In the genomic region with DNA sequence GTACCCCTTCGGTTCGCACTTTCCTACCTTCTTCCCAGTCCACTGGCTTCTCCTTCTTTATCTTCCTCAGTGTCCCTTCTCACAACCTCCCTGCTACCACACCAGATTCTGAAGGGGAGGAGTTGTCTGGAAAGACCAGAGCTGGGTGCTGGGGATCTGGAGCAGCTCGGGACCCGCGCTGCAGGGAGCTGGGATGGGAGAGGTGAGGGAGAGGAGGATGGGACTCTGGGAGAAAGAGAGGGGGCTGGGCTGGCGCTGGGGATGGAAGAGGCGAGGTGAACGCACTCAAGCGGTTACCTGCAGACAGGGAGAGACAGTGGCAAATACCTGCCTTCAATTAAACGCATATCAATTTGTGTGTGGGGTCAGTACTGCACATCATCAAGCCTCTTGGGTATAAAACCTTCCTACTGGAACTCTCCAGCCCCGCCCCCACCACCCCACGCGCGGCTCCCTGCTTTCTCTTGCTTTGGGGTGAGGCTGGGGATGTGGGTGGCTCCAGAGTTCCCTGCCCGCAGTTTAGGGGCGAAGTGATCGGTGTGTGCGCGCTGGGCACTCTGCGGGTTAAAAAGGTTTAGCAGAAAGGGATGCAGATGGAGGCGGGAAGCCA, we compare ENCODE assay signal across 8 cellular contexts. TPM values are rescaled to one million over a fixed set of nuclear protein-coding genes. Genes with fewer than 3 reads are reported as not detected.
DNase-seq lines count a peak whose midpoint lies in the region; ATAC-seq and TF ChIP-seq lines count a peak whose summit lies in the region.

No MANE protein-coding gene starts in this region.

- 0 out of 2 replicates have a peak overlapping the region, but pooled peaks have one; percentile 63 for H3K9ac ChIP-seq in IMR-90 (ENCODE audit: low read depth, low read length)

- peaks cover 8% of the 10 kb centered on the region for H4K20me1 ChIP-seq in IMR-90 (ENCODE audit: insufficient read depth, low read length)

- H2BK15ac ChIP-seq in IMR-90 (ENCODE audit: low read depth, low read length), result no peak overlapping the region

- CTCF ChIA-PET in AG04450 (lab: Charles Lee) (interaction anchor here (0.7 kb wide), 1 partner anchor 26 kb away, joined by 4 read pairs; no protein-coding TSS in a partner anchor), IMR-90 (lab: Yijun Ruan, JAX) (no interaction called here)

- H4K8ac ChIP-seq in IMR-90 (ENCODE audit: low read depth in 2 of 2, low read length in 2 of 2), result peak overlapping the region in 1 of 2 experiments; percentile 20; a peak in 2 of 4 replicates

- peak overlapping the region; percentile 89 for H2AFZ ChIP-seq in IMR-90 (replicated peaks; ENCODE audit: low read length, poor library complexity)

- H3K36me3 ChIP-seq in IMR-90 (ENCODE audit: control insufficient read depth, insufficient read depth, low read length) (no peaks in the 10 kb centered on the region), breast epithelium (no peaks in the 10 kb centered on the region)

- H3K27ac ChIP-seq in AG04450 (ENCODE audit: low read depth, low read length), result no peak overlapping the region
- no peak overlapping the region for H3K27ac ChIP-seq in IMR-90 (ENCODE audit: insufficient read depth, low read length)
- peak overlapping the region in 1 of 2 donors; percentile 86 for H3K27ac ChIP-seq in breast epithelium

- H3K79me1 ChIP-seq in IMR-90 (ENCODE audit: low read depth in 1 of 2, low read length in 2 of 2), result peaks cover 9 to 29% of the 10 kb centered on the region in 2 experiments

- H3K27me3 ChIP-seq in AG04450 (ENCODE audit: control insufficient read depth, insufficient read depth, low read length) (no peaks in the 10 kb centered on the region), IMR-90 (ENCODE audit: control insufficient read depth, insufficient read depth, low read length) (no peaks in the 10 kb centered on the region), breast epithelium (no peaks in the 10 kb centered on the region), mononuclear cell (ENCODE audit: insufficient read depth, low read length) (peaks cover 7% of the 10 kb centered on the region)

- H3K23ac ChIP-seq in IMR-90 (ENCODE audit: low read depth, low read length), result no peak overlapping the region

- ATAC-seq in IMR-90 (ENCODE audit: low read depth) (no peak), GM18870 (IDR thresholded peaks at IDR 0.05; ENCODE audit: unreplicated experiment) (no peak)

- WGBS in IMR-90 (ENCODE audit: extremely low coverage in 2 of 2, insufficient read length in 1 of 2), 2 experiments, result 12% methylated on average over 7 of the region's 21 CpGs; no CpG with 5 or more reads in 1 of the 2 experiments

- TF ChIP-seq POLR2A in IMR-90 (IDR thresholded peaks at IDR 0.05; ENCODE audit: low read depth, low read length) (no peak), breast epithelium (IDR thresholded peaks at IDR 0.05) (no peak)

- BruUV-seq in IMR-90 (replicated peaks; lab: Mats Ljungman, UMichigan), result no TSS peak

- no peak overlapping the region for H2BK120ac ChIP-seq in IMR-90 (ENCODE audit: low read depth, low read length)

- TF ChIP-seq CTCF in AG04450 (IDR thresholded peaks at IDR 0.05; ENCODE audit: low read depth, low read length) (no peak), IMR-90 (conservative IDR thresholded peaks at IDR 0.05; ENCODE audit: low read depth, low read length) (no peak), breast epithelium (IDR thresholded peaks at IDR 0.05) (no peak), GM20000 (IDR thresholded peaks at IDR 0.05; ENCODE audit: extremely low read depth, missing control alignments) (no peak)

- no peak overlapping the region for H2BK5ac ChIP-seq in IMR-90 (ENCODE audit: low read depth, low read length, poor library complexity, severe bottlenecking)

- intact Hi-C loops in IMR-90 (cut with micrococcal nuclease) (loop anchor here (2.0 to 10.0 kb wide), 2 partner anchors 39 to 371 kb away; a partner anchor contains a TSS), breast epithelium (cut with DNase I; ENCODE audit: low total_unique reads) (no loop called here)

- H2AK9ac ChIP-seq in IMR-90 (replicated peaks; ENCODE audit: low read depth, low read length, poor library complexity), result peak overlapping the region; percentile 15

- POLR2A ChIA-PET in AG04450 (lab: Yijun Ruan, JAX), result no interaction called here
- POLR2A ChIA-PET in IMR-90 (lab: Charles Lee; ENCODE audit: unreplicated experiment), result no interaction called here

- no peak overlapping the region for H2BK20ac ChIP-seq in IMR-90 (ENCODE audit: low read depth, low read length)

- H3K18ac ChIP-seq in IMR-90 (ENCODE audit: low read depth, low read length), result no peak overlapping the region

- H3K4ac ChIP-seq in IMR-90 (ENCODE audit: low read depth, low read length), result no peak overlapping the region

- H3K4me1 ChIP-seq in IMR-90 (ENCODE audit: control insufficient read depth, insufficient read depth, low read length), result peaks cover 4% of the 10 kb centered on the region
- H3K4me1 ChIP-seq in breast epithelium, result peaks cover 0 to 4% of the 10 kb centered on the region in 2 donors
- H3K4me1 ChIP-seq in mononuclear cell (ENCODE audit: insufficient read depth, low read length), result peaks cover 23% of the 10 kb centered on the region

- peak overlapping the region; percentile 94; the same call in 1 of the 2 replicates for H3K4me2 ChIP-seq in IMR-90 (ENCODE audit: low read depth, low read length)

- H3K9me1 ChIP-seq in IMR-90 (ENCODE audit: insufficient read depth, low read length), result 0 out of 2 replicates have a peak, but pooled peaks cover under 1% of the 10 kb centered on the region

- H2AK5ac ChIP-seq in IMR-90 (ENCODE audit: low read depth, low read length), result no peak overlapping the region

- in situ Hi-C loops in IMR-90 (cut with MboI; ENCODE audit: low sequenced_read_pairs), result loop anchor here (10.0 kb wide), 1 partner anchor 371 kb away; a partner anchor contains a TSS

- no peak overlapping the region for H3K56ac ChIP-seq in IMR-90 (ENCODE audit: extremely low read depth, insufficient read depth, low read length)

- TF ChIP-seq RAD21 in IMR-90 (IDR thresholded peaks at IDR 0.05; ENCODE audit: low read length), result no peak

- DNase-seq in AG04450 (ENCODE audit: low read depth, low spot score), result no peak
- DNase-seq in IMR-90, result no peak
- no peak for DNase-seq in breast epithelium (ENCODE audit: low spot score in 2 of 2)
- DNase-seq in GM20000 (ENCODE audit: low spot score), result no peak
- no peak for DNase-seq in mucosa of gallbladder (ENCODE audit: low spot score)
- DNase-seq in NCI-H1105 (lab: John Stamatoyannopoulos, UW), result no peak

- dilution Hi-C loops in IMR-90 (cut with HindIII; ENCODE audit: low sequenced_read_pairs, unreplicated experiment), result no loop called here

- no peak overlapping the region for H3K14ac ChIP-seq in IMR-90 (replicated peaks; ENCODE audit: low read depth, low read length)

- H3K4me3 ChIP-seq in AG04450 (ENCODE audit: low read depth, low read length) (peak overlapping the region; percentile 95), IMR-90 (ENCODE audit: insufficient read depth, low read depth, low read length) (peak overlapping the region; percentile 59), breast epithelium (peak overlapping the region; percentile 82 to 88 (median 82)), mononuclear cell (ENCODE audit: low read length) (peak overlapping the region; percentile 65)

- peaks cover 3% of the 10 kb centered on the region; the same call in 1 of the 2 replicates for H3K9me3 ChIP-seq in AG04450 (ENCODE audit: control insufficient read depth, insufficient read depth, low read length)
- no peaks in the 10 kb centered on the region for H3K9me3 ChIP-seq in IMR-90 (ENCODE audit: control insufficient read depth, insufficient read depth, low read length)
- H3K9me3 ChIP-seq in breast epithelium, result no peaks in the 10 kb centered on the region
- H3K9me3 ChIP-seq in mononuclear cell (ENCODE audit: low read depth, low read length), result no peaks in the 10 kb centered on the region

- no peak overlapping the region for H4K5ac ChIP-seq in IMR-90 (ENCODE audit: low read depth, low read length)

- no peak overlapping the region; the same call in 1 of the 2 replicates for H4K91ac ChIP-seq in IMR-90 (ENCODE audit: insufficient read depth, low read depth, low read length)

TF ChIP-seq in IMR-90, 13 proteins besides CTCF, POLR2A, EP300 and RAD21 (continues in another document):
- TF ChIP-seq BHLHE40 (IDR thresholded peaks at IDR 0.05; ENCODE audit: low read depth, low read length), result no peak
- no peak for TF ChIP-seq NFE2L2 (IDR thresholded peaks at IDR 0.05; ENCODE audit: low read depth, low read length)
- TF ChIP-seq MAZ (IDR thresholded peaks at IDR 0.05; ENCODE audit: borderline replicate concordance, low read depth, low read length), result no peak
- TF ChIP-seq RFX5 (IDR thresholded peaks at IDR 0.05; ENCODE audit: low read depth, low read length), result no peak
- no peak for TF ChIP-seq CEBPB (IDR thresholded peaks at IDR 0.05; ENCODE audit: low read depth, low read length)
- TF ChIP-seq RCOR1 (IDR thresholded peaks at IDR 0.05; ENCODE audit: insufficient replicate concordance, low read length), result no peak
- TF ChIP-seq CHD1 (IDR thresholded peaks at IDR 0.05; ENCODE audit: low read depth, low read length), result no peak
- TF ChIP-seq MXI1 (IDR thresholded peaks at IDR 0.05; ENCODE audit: borderline replicate concordance, low read depth, low read length), result no peak
- TF ChIP-seq, protein P1, sequence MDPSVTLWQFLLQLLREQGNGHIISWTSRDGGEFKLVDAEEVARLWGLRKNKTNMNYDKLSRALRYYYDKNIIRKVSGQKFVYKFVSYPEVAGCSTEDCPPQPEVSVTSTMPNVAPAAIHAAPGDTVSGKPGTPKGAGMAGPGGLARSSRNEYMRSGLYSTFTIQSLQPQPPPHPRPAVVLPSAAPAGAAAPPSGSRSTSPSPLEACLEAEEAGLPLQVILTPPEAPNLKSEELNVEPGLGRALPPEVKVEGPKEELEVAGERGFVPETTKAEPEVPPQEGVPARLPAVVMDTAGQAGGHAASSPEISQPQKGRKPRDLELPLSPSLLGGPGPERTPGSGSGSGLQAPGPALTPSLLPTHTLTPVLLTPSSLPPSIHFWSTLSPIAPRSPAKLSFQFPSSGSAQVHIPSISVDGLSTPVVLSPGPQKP (IDR thresholded peaks at IDR 0.05; ENCODE audit: borderline replicate concordance, low read depth, low read length), result no peak

RNA-seq across cellular contexts. Expression of a gene that starts 1.1 kb away (rescaled TPM):
- polyA plus RNA-seq in AG04450 (2011; rRNA removed) (272 and 307 TPM in 2 replicates), IMR-90 (2012; rRNA removed) (149 and 179 TPM in 2 replicates)
- 124 and 169 TPM in 2 replicates for polyA minus RNA-seq in AG04450 (2011; rRNA and poly(A)+ RNA removed)
- total RNA-seq in IMR-90 (2012; rRNA removed) (112 and 115 TPM in 2 replicates), breast epithelium (100 to 1,000 TPM; 159 to 227 (median 193) TPM), mononuclear cell (18.8 TPM), mucosa of gallbladder (99.3 TPM)
- 132 and 150 TPM in 2 replicates for polyA plus RNA-seq in IMR-90 (2012; cell fraction: cytosol; rRNA removed)
- polyA plus RNA-seq in IMR-90 (2012; cell fraction: nucleus; rRNA removed; ENCODE audit: low replicate concordance), result 57.8 and 161 TPM in 2 replicates
